In the genomic region with DNA sequence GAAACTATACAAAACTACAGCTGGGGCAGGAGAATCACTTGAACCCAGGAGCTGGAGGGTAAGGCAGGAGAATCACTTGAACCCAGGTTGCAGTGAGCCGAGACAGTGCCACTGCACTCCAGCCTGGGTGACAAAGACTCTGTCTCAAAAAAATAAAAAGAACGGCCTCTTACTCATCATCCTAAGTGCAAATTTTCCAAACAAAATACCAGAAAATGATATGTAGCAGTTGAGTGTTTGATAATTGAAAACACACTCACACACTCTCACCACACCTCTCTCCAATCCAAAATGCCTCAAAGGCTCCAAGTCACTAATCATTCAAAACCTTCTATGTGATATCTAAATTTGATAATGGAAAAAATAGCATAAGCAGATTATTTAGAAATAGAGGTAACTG, we compare ENCODE assay signal across 18 cellular contexts.
"Had no signal": no experiment of that assay in that cellular context is flagged by ENCODE, and none has a peak within 500 bp of the region (broad histone marks: within the 10 kb centered on the region; RNA-seq: fewer than 3 reads in every experiment).

No MANE protein-coding gene starts in this region.

- H3K4me3 Mint-ChIP-seq: activated T-helper 1 cell treated with anti-CD3 and anti-CD28 coated beads, Interleukin-12 subunit alpha, Interleukin-12 subunit beta, Interleukin-2, Interleukin-4 antibody, amounts not matched to agents 30 ng/mL and 10 ng/mL and 1 ng/mL, durations not matched to agents 14 hours and 24 hours and 36 hours; natural killer cell treated with Interleukin-12 subunit alpha and Interleukin-12 subunit beta and Interleukin-15 and Interleukin-18, amount 100 ng/mL, for 72 hours; stimulated activated memory B cell treated with anti-CD40 and anti-IgM and Interleukin-4, amounts not matched to agents 10 μg/mL and 1 μg/mL and 100 μg/mL, for 72 hours; WTC11 had no signal

- H3K4me1 ChIP-seq: esophagus muscularis mucosa, foreskin keratinocyte had no signal

- H3K4me3 ChIP-seq: esophagus muscularis mucosa, hepatocyte, upper lobe of right lung had no signal

- H3K9me3 Mint-ChIP-seq: activated T-helper 1 cell treated with anti-CD3 and anti-CD28 coated beads, Interleukin-12 subunit alpha, Interleukin-12 subunit beta, Interleukin-2, Interleukin-4 antibody, amounts not matched to agents 30 ng/mL and 10 ng/mL and 1 ng/mL, durations not matched to agents 14 hours and 24 hours and 36 hours; natural killer cell treated with Interleukin-12 subunit alpha and Interleukin-12 subunit beta and Interleukin-15 and Interleukin-18, amount 100 ng/mL, for 72 hours; stimulated activated memory B cell treated with anti-CD40 and anti-IgM and Interleukin-4, amounts not matched to agents 10 μg/mL and 1 μg/mL and 100 μg/mL, for 72 hours; WTC11 had no signal

- ATAC-seq: foreskin keratinocyte; natural killer cell treated with Interleukin-12 subunit alpha and Interleukin-12 subunit beta and Interleukin-15 and Interleukin-18, amount 100 ng/mL, for 72 hours; sciatic nerve; stimulated activated memory B cell treated with anti-CD40 and anti-IgM and Interleukin-4, amounts not matched to agents 10 μg/mL and 1 μg/mL and 100 μg/mL, for 72 hours; WTC11 had no signal

- H3K4me1 Mint-ChIP-seq: stimulated activated memory B cell treated with anti-CD40 and anti-IgM and Interleukin-4, amounts not matched to agents 10 μg/mL and 1 μg/mL and 100 μg/mL, for 72 hours had no signal

- H3K9me3 ChIP-seq: esophagus muscularis mucosa, upper lobe of right lung had no signal

- H3K27me3 Mint-ChIP-seq: natural killer cell treated with Interleukin-12 subunit alpha and Interleukin-12 subunit beta and Interleukin-15 and Interleukin-18, amount 100 ng/mL, for 72 hours; stimulated activated memory B cell treated with anti-CD40 and anti-IgM and Interleukin-4, amounts not matched to agents 10 μg/mL and 1 μg/mL and 100 μg/mL, for 72 hours had no signal

- H3K27me3 ChIP-seq: brain microvascular endothelial cell, esophagus muscularis mucosa, foreskin keratinocyte, hepatocyte, upper lobe of right lung had no signal

- DNase-seq: activated CD4-positive, alpha-beta T cell treated with anti-CD3 and anti-CD28 coated beads for 4 hours; activated CD8-positive, alpha-beta memory T cell treated with anti-CD3 and anti-CD28 coated beads for 24 hours; activated gamma-delta T cell treated with Interleukin-2 at 50 U/mL for 16 hours; aorta; brain microvascular endothelial cell; effector memory CD4-positive, alpha-beta T cell; foreskin keratinocyte; nucleus accumbens; stimulated activated CD4-positive, alpha-beta T cell treated with anti-CD3 and anti-CD28 coated beads, Interleukin-4, amount 100 ng/mL, for 24 hours; SW 1271; upper lobe of right lung had no signal

- H3K27ac ChIP-seq: brain microvascular endothelial cell, esophagus muscularis mucosa, foreskin keratinocyte, hepatocyte, upper lobe of right lung had no signal

- H3K4me2 ChIP-seq: hepatocyte had no signal

- H3K79me2 ChIP-seq: hepatocyte had no signal

- H2AFZ ChIP-seq: hepatocyte had no signal

- H3K27ac Mint-ChIP-seq: WTC11 had no signal
